Comparison of ENCODE assay signal across 9 cellular contexts in the genomic region with DNA sequence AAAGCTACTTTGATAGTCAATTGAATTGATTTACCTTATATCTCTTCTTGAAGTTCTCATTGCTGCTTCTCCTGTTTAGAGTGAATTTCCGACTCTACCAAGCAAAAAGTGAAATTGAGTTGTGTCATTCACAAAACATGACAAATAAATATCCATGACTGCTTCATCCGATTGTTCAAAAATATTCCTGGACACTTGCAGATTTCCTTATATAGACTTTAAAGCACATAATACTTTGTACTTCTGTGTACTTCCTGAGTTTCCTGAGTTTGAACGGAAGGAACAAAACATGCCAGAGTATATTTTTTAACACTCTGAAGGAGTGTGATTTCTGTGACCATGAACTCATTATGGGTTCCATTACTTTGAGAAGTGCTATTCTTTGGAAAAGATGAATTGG. TPM values are rescaled to one million over a fixed set of nuclear protein-coding genes. Genes with fewer than 3 reads are reported as not detected.
"Had no signal": no experiment of that assay in that cellular context is flagged by ENCODE, and none has a peak within 500 bp of the region (broad histone marks: within the 10 kb centered on the region; RNA-seq: fewer than 3 reads in every experiment).

No MANE protein-coding gene starts in this region.

- ATAC-seq: GM12878 had no signal

- DNase-seq: GDM1, GF-D8 had no signal

- H3K4me3 ChIP-seq: GM12878 had no signal

- FAIRE-seq: G401.6, GM12878, GM12891, GM12892, GM18507, GM19239 had no signal

RNA-seq across cellular contexts. Expression of a gene that starts 20.5 kb away (rescaled TPM):
- total RNA-seq: G401 had no signal
